Comparison of ENCODE assay signal across 10 cellular contexts in genomic region chr13:73223372-73223781, GRCh38.
DNase-seq lines count a peak whose midpoint lies in the region; ATAC-seq and TF ChIP-seq lines count a peak whose summit lies in the region.
"Had no signal": no experiment of that assay in that cellular context is flagged by ENCODE, and none has a peak within 500 bp of the region (broad histone marks: within the 10 kb centered on the region; RNA-seq: fewer than 3 reads in every experiment).

No MANE protein-coding gene starts in this region.

- TF ChIP-seq CTCF in type B pancreatic cell (conservative IDR thresholded peaks at IDR 0.05) (no peak), right lobe of liver (IDR thresholded peaks at IDR 0.05) (no peak)

- no peak overlapping the region for H3K4me3 Mint-ChIP-seq in type B pancreatic cell
- no peak overlapping the region for H3K4me3 Mint-ChIP-seq in stimulated activated naive B cell treated with anti-CD40 and anti-IgM and Interleukin-4, amounts not matched to agents 10 μg/mL and 1 μg/mL and 100 μg/mL, for 72 hours
- H3K4me3 Mint-ChIP-seq: CD14-positive monocyte had no signal

- intact Hi-C loops in right lobe of liver (cut with DNase I), result no loop called here

- H3K4me3 ChIP-seq in right lobe of liver, result no peak overlapping the region

- no peaks in the 10 kb centered on the region for H3K36me3 ChIP-seq in right lobe of liver

- WGBS in right lobe of liver (ENCODE audit: insufficient coverage, low coverage, low lambda C conversion rate, missing lambda C conversion rate), result 54% methylated on average over 2 of the region's 5 CpGs

- no peaks in the 10 kb centered on the region for H3K36me3 Mint-ChIP-seq in type B pancreatic cell
- no peaks in the 10 kb centered on the region for H3K36me3 Mint-ChIP-seq in stimulated activated naive B cell treated with anti-CD40 and anti-IgM and Interleukin-4, amounts not matched to agents 10 μg/mL and 1 μg/mL and 100 μg/mL, for 72 hours
- H3K36me3 Mint-ChIP-seq: CD14-positive monocyte had no signal

- H3K27ac Mint-ChIP-seq in type B pancreatic cell, result peak overlapping the region; percentile 2
- H3K27ac Mint-ChIP-seq in stimulated activated naive B cell treated with anti-CD40 and anti-IgM and Interleukin-4, amounts not matched to agents 10 μg/mL and 1 μg/mL and 100 μg/mL, for 72 hours, result no peak overlapping the region

- H3K27me3 ChIP-seq in right lobe of liver, result no peaks in the 10 kb centered on the region

- H3K27ac ChIP-seq in right lobe of liver, result no peak overlapping the region

- TF ChIP-seq POLR2A in right lobe of liver (IDR thresholded peaks at IDR 0.05), result no peak

- H3K4me1 ChIP-seq in right lobe of liver, result no peaks in the 10 kb centered on the region

- peak; percentile 14 to 20 (median 19) for DNase-seq in stimulated activated CD4-positive, alpha-beta T cell treated with anti-CD3 and anti-CD28 coated beads, Interleukin-12 subunit alpha, Interleukin-12 subunit beta, amount 100 ng/mL, for 48 hours (ENCODE audit: low read depth in 2 of 3, low spot score in 1 of 3)
- no peak for DNase-seq in stimulated activated CD4-positive, alpha-beta T cell treated with anti-CD3 and anti-CD28 coated beads, Interleukin-4, amount 100 ng/mL, for 4 hours
- DNase-seq in MV-4-11 (lab: John Stamatoyannopoulos, UW) (peak; percentile 93), type B pancreatic cell (ENCODE audit: extremely low spot score, unreplicated experiment) (no peak), right lobe of liver (no peak), DMS53 treated with DMSO at 0.1 percent for 48 hours (lab: John Stamatoyannopoulos, UW; ENCODE audit: unreplicated experiment) (no peak)
- no peak for DNase-seq in stimulated activated naive B cell treated with anti-CD40 and anti-IgM and Interleukin-4, amounts not matched to agents 10 μg/mL and 1 μg/mL and 100 μg/mL, for 72 hours
- DNase-seq: activated CD4-positive, CD25-positive, alpha-beta regulatory T cell treated with anti-CD3 and anti-CD28 coated beads, Interleukin-2, amount 50 U/mL, for 72 hours had no signal

- peaks cover 9% of the 10 kb centered on the region for H3K4me1 Mint-ChIP-seq in type B pancreatic cell (ENCODE audit: unreplicated experiment)
- H3K4me1 Mint-ChIP-seq in stimulated activated naive B cell treated with anti-CD40 and anti-IgM and Interleukin-4, amounts not matched to agents 10 μg/mL and 1 μg/mL and 100 μg/mL, for 72 hours, result no peaks in the 10 kb centered on the region

- peak; percentile 96 for ATAC-seq in HG02798 (IDR thresholded peaks at IDR 0.05; ENCODE audit: poor library complexity, unreplicated experiment)
- no peak for ATAC-seq in right lobe of liver
- no peak for ATAC-seq in stimulated activated naive B cell treated with anti-CD40 and anti-IgM and Interleukin-4, amounts not matched to agents 10 μg/mL and 1 μg/mL and 100 μg/mL, for 72 hours (replicated peaks)

- H3K27me3 Mint-ChIP-seq in type B pancreatic cell, result no peaks in the 10 kb centered on the region
- no peaks in the 10 kb centered on the region for H3K27me3 Mint-ChIP-seq in stimulated activated naive B cell treated with anti-CD40 and anti-IgM and Interleukin-4, amounts not matched to agents 10 μg/mL and 1 μg/mL and 100 μg/mL, for 72 hours

- H3K9me3 Mint-ChIP-seq in type B pancreatic cell, result no peaks in the 10 kb centered on the region
- peaks cover 0 to 1% of the 10 kb centered on the region in 2 donors for H3K9me3 Mint-ChIP-seq in stimulated activated naive B cell treated with anti-CD40 and anti-IgM and Interleukin-4, amounts not matched to agents 10 μg/mL and 1 μg/mL and 100 μg/mL, for 72 hours

- H3K9me3 ChIP-seq in right lobe of liver, result no peaks in the 10 kb centered on the region

Comparison
In these comparisons a context has a peak if more than half of its experiments do, and no peak if none do; other contexts are left out.
1. DNase-seq: peak in stimulated activated CD4-positive, alpha-beta T cell treated with anti-CD3 and anti-CD28 coated beads, Interleukin-12 subunit alpha, Interleukin-12 subunit beta, amount 100 ng/mL, for 48 hours (3 of 3) and MV-4-11 (single experiment); none in stimulated activated CD4-positive, alpha-beta T cell treated with anti-CD3 and anti-CD28 coated beads, Interleukin-4, amount 100 ng/mL, for 4 hours (0 of 2), type B pancreatic cell (single experiment), right lobe of liver (0 of 3), DMS53 treated with DMSO at 0.1 percent for 48 hours (single experiment) and stimulated activated naive B cell treated with anti-CD40 and anti-IgM and Interleukin-4, amounts not matched to agents 10 μg/mL and 1 μg/mL and 100 μg/mL, for 72 hours (single experiment).